Comparison of ENCODE assay signal across 11 cellular contexts in genomic region chr1:151061704-151062103, GRCh38. TPM values are rescaled to one million over a fixed set of nuclear protein-coding genes. Genes with fewer than 3 reads are reported as not detected.
A peak's percentile ranks its signal among the peaks of the same experiment; 100 is the strongest.
DNase-seq lines count a peak whose midpoint lies in the region; ATAC-seq and TF ChIP-seq lines count a peak whose summit lies in the region.
"Had no signal": no experiment of that assay in that cellular context is flagged by ENCODE, and none has a peak within 500 bp of the region (broad histone marks: within the 10 kb centered on the region; RNA-seq: fewer than 3 reads in every experiment).

No MANE protein-coding gene starts in this region.

- H4K5ac ChIP-seq in H9 (ENCODE audit: insufficient read length, low read depth, low read length) = no peak overlapping the region

- H3K27me3 ChIP-seq in H9 (ENCODE audit: insufficient read depth, low read length) = no peaks in the 10 kb centered on the region
- no peaks in the 10 kb centered on the region for H3K27me3 ChIP-seq in SJSA1 (replicated peaks)
- H3K27me3 ChIP-seq in fibroblast of lung (ENCODE audit: control insufficient read depth, insufficient read depth, low read length) = no peaks in the 10 kb centered on the region
- H3K27me3 ChIP-seq in psoas muscle (ENCODE audit: insufficient read depth in 3 of 3, low read length in 2 of 3) = no peaks in the 10 kb centered on the region
- H3K27me3 ChIP-seq in effector memory CD4-positive, alpha-beta T cell (replicated peaks; ENCODE audit: control insufficient read depth, insufficient read depth, low read length, poor library complexity, severe bottlenecking) = no peaks in the 10 kb centered on the region

- no peak overlapping the region for H2BK120ac ChIP-seq in H9 (ENCODE audit: low read depth, low read length, poor library complexity, severe bottlenecking)

- H3K36me3 Mint-ChIP-seq in H9 (ENCODE audit: insufficient read depth in 1 of 3, low read depth in 3 of 3) = peaks cover 10 to 32% (median 28%) of the 10 kb centered on the region in 3 experiments

- no peaks in the 10 kb centered on the region for H4K20me1 ChIP-seq in H9 (ENCODE audit: control insufficient read depth, insufficient read depth, insufficient read length)
- H4K20me1 ChIP-seq in fibroblast of lung (ENCODE audit: control insufficient read depth, extremely low read depth, insufficient read depth, low read length) = peaks cover 1% of the 10 kb centered on the region

- H3K4me2 ChIP-seq in H9 (ENCODE audit: insufficient read depth, insufficient read length, low read length) (peak overlapping the region; percentile 86), fibroblast of lung (ENCODE audit: extremely low read depth, insufficient read depth, low read length) (peak overlapping the region; percentile 68)

- no peak overlapping the region for H3K9ac ChIP-seq in H9 (ENCODE audit: extremely low read depth, insufficient read length, low read length)
- H3K9ac ChIP-seq in fibroblast of lung (ENCODE audit: insufficient read depth, low read length) = no peak overlapping the region

- peaks cover 18% of the 10 kb centered on the region for H3K36me3 ChIP-seq in SJSA1
- H3K36me3 ChIP-seq in fibroblast of lung (ENCODE audit: control insufficient read depth, insufficient read depth, low read length) = peaks cover under 1% of the 10 kb centered on the region
- peaks cover 0 to 8% of the 10 kb centered on the region in 2 donors for H3K36me3 ChIP-seq in psoas muscle (ENCODE audit: insufficient read depth in 1 of 2, low read depth in 1 of 2)
- H3K36me3 ChIP-seq in effector memory CD4-positive, alpha-beta T cell (ENCODE audit: control insufficient read depth, insufficient read depth, low read length) = peaks cover 2% of the 10 kb centered on the region

- H3K23me2 ChIP-seq in H9 (ENCODE audit: insufficient read length, low read depth, low read length, poor library complexity, severe bottlenecking) = peaks cover 22% of the 10 kb centered on the region

- H2BK20ac ChIP-seq in H9 (ENCODE audit: low read depth, low read length, poor library complexity, severe bottlenecking) = no peak overlapping the region

- intact Hi-C loops in psoas muscle (cut with DNase I) = loop anchor here in 1 of 2 donors (5.0 kb wide), 1 partner anchor 34 kb away; no protein-coding TSS in a partner anchor

- no peak overlapping the region for H2BK15ac ChIP-seq in H9 (ENCODE audit: low read depth, low read length)

- H3K4me1 Mint-ChIP-seq in H9 = peaks cover 42 to 46% of the 10 kb centered on the region in 2 experiments

- H3K9me3 ChIP-seq in H9 (ENCODE audit: control insufficient read depth, low read depth, low read length) (no peaks in the 10 kb centered on the region), SJSA1 (replicated peaks) (no peaks in the 10 kb centered on the region), fibroblast of lung (ENCODE audit: control insufficient read depth, insufficient read depth, low read depth, low read length) (no peaks in the 10 kb centered on the region), psoas muscle (no peaks in the 10 kb centered on the region)
- no peaks in the 10 kb centered on the region for H3K9me3 ChIP-seq in effector memory CD4-positive, alpha-beta T cell (ENCODE audit: control insufficient read depth, low read length)

- TF ChIP-seq CTCF in H9 (conservative IDR thresholded peaks at IDR 0.05) = no peak
- TF ChIP-seq CTCF in fibroblast of lung (conservative IDR thresholded peaks at IDR 0.05 in 1 of 2, IDR thresholded peaks at IDR 0.05 in 1 of 2; ENCODE audit: low read depth in 1 of 2, low read length in 2 of 2) = no peak
- no peak for TF ChIP-seq CTCF in psoas muscle (IDR thresholded peaks at IDR 0.05)

- H3K23ac ChIP-seq in H9 (ENCODE audit: insufficient read length, low read depth, low read length) = no peak overlapping the region

- WGBS in H9 (ENCODE audit: extremely low coverage, insufficient read length, low lambda C conversion rate) = no CpG with 5 or more reads among the region's 2 CpGs
- WGBS in psoas muscle, 3 donors = 85 to 90% (median 87%) methylated on average over 2 of the region's 2 CpGs

- H2BK5ac ChIP-seq in H9 (ENCODE audit: insufficient read length, low read length) = no peak overlapping the region

- no peak overlapping the region for H3K4ac ChIP-seq in H9 (ENCODE audit: low read depth, low read length)

- no peak overlapping the region for H2AFZ ChIP-seq in H9 (ENCODE audit: low read length)
- no peak overlapping the region for H2AFZ ChIP-seq in fibroblast of lung (ENCODE audit: low read length)

- no peak overlapping the region for H2BK12ac ChIP-seq in H9 (ENCODE audit: insufficient read length, low read depth, low read length)

- H3K14ac ChIP-seq in H9 (ENCODE audit: insufficient read depth, low read length) = no peak overlapping the region

- no peaks in the 10 kb centered on the region for H3K9me3 Mint-ChIP-seq in H9
- H3K9me3 Mint-ChIP-seq: dendritic cell treated with granulocyte-macrophage colony-stimulating factor and Interleukin-4, amounts not matched to agents 40 ng/mL and 50 ng/mL, for 4 days had no signal

- no peak overlapping the region for H3K18ac ChIP-seq in H9 (ENCODE audit: insufficient read length, low read depth, low read length)

- H4K8ac ChIP-seq in H9 (replicated peaks; ENCODE audit: insufficient read length, low read depth, low read length) = no peak overlapping the region

- H3K4me1 ChIP-seq in H9 (ENCODE audit: insufficient read depth, low read length) = peaks cover 7% of the 10 kb centered on the region; the same call in 1 of the 2 replicates
- peaks cover 30% of the 10 kb centered on the region for H3K4me1 ChIP-seq in SJSA1 (replicated peaks)
- H3K4me1 ChIP-seq in fibroblast of lung (ENCODE audit: control insufficient read depth, extremely low read depth, insufficient read depth, low read length) = peaks cover 13% of the 10 kb centered on the region
- H3K4me1 ChIP-seq in psoas muscle = peaks cover 23% of the 10 kb centered on the region
- peaks cover 13% of the 10 kb centered on the region for H3K4me1 ChIP-seq in effector memory CD4-positive, alpha-beta T cell (ENCODE audit: control insufficient read depth, insufficient read depth, low read length, poor library complexity, severe bottlenecking)

- peaks cover 10% of the 10 kb centered on the region for H3K79me1 ChIP-seq in H9 (ENCODE audit: insufficient read depth, low read depth, low read length, poor library complexity, severe bottlenecking)

- H3K4me3 ChIP-seq in SJSA1 (no peak overlapping the region), fibroblast of lung (replicated peaks in 1 of 4; ENCODE audit: control extremely low read depth in 1 of 4, insufficient read depth in 1 of 4, low read depth in 3 of 4, low read length in 4 of 4) (peak overlapping the region in 2 of 4 experiments; percentile 76 to 82), psoas muscle (peak overlapping the region; percentile 22)
- no peak overlapping the region for H3K4me3 ChIP-seq in effector memory CD4-positive, alpha-beta T cell (ENCODE audit: insufficient read depth, low read depth, low read length, poor library complexity, severe bottlenecking)

- no peaks in the 10 kb centered on the region for H3K27me3 Mint-ChIP-seq in H9 (ENCODE audit: low read depth)
- H3K27me3 Mint-ChIP-seq: dendritic cell treated with granulocyte-macrophage colony-stimulating factor and Interleukin-4, amounts not matched to agents 40 ng/mL and 50 ng/mL, for 4 days had no signal

- H3K4me3 Mint-ChIP-seq in H9 = peak overlapping the region; percentile 94 to 98
- H3K4me3 Mint-ChIP-seq: dendritic cell treated with granulocyte-macrophage colony-stimulating factor and Interleukin-4, amounts not matched to agents 40 ng/mL and 50 ng/mL, for 4 days had no signal

- H3K56ac ChIP-seq in H9 (ENCODE audit: insufficient read length, low read depth, low read length) = no peak overlapping the region

- no peak overlapping the region for H2AK5ac ChIP-seq in H9 (ENCODE audit: insufficient read length, low read length)

- peaks cover 30% of the 10 kb centered on the region; the same call in 1 of the 2 replicates for H3K79me2 ChIP-seq in H9 (ENCODE audit: insufficient read depth, low read length)
- peaks cover 34% of the 10 kb centered on the region for H3K79me2 ChIP-seq in fibroblast of lung (ENCODE audit: control insufficient read depth, insufficient read depth, low read length)

- no peak for ATAC-seq in psoas muscle
- ATAC-seq: HepG2 had no signal

- H3K27ac ChIP-seq in H9 (ENCODE audit: insufficient read length, low read depth, low read length) = no peak overlapping the region
- peak overlapping the region; percentile 84 for H3K27ac ChIP-seq in SJSA1
- H3K27ac ChIP-seq in fibroblast of lung (ENCODE audit: insufficient read depth, low read length) = no peak overlapping the region
- no peak overlapping the region for H3K27ac ChIP-seq in psoas muscle
- H3K27ac ChIP-seq in effector memory CD4-positive, alpha-beta T cell (ENCODE audit: insufficient read depth, low read length, poor library complexity, severe bottlenecking) = no peak overlapping the region

- H3T11ph ChIP-seq in H9 (ENCODE audit: low read length) = no peak overlapping the region

- peak overlapping the region in 1 of 3 experiments; percentile 36; a peak in 1 of 7 replicates for H3K27ac Mint-ChIP-seq in H9
- H3K27ac Mint-ChIP-seq: dendritic cell treated with granulocyte-macrophage colony-stimulating factor and Interleukin-4, amounts not matched to agents 40 ng/mL and 50 ng/mL, for 4 days had no signal

- no peak overlapping the region for H4K91ac ChIP-seq in H9 (ENCODE audit: insufficient read length, low read depth, low read length)

- DNase-seq in H9 (no peak), SJSA1 (ENCODE audit: low read depth in 1 of 2, low spot score in 2 of 2) (no peak), fibroblast of lung (ENCODE audit: low read depth in 2 of 2) (no peak), psoas muscle (no peak), EL (no peak), NCI-H1436 (lab: John Stamatoyannopoulos, UW) (no peak)
- no peak for DNase-seq in effector memory CD4-positive, alpha-beta T cell
- DNase-seq: NCI-H2171; stimulated activated CD4-positive, alpha-beta T cell treated with anti-CD3 and anti-CD28 coated beads, Interleukin-4, amount 100 ng/mL, for 1 hour had no signal

RNA-seq across cellular contexts. Expression of gene MLLT11, which starts 1.5 kb away (rescaled TPM):
- total RNA-seq in H9 (2021) (13.0 and 13.2 TPM in 2 replicates), fibroblast of lung (0.77 and 2.8 TPM in 2 replicates), psoas muscle (10 to 100 TPM in 1 of 4 donors, 1 to 10 TPM in 3; 1.3 to 35.8 (median 4.5) TPM)
- total RNA-seq in SJSA1 (2014; rRNA removed; shearing (Covaris generic)) = 23.7 and 26.5 TPM in 2 replicates
- polyA plus RNA-seq in fibroblast of lung (7.2 and 10.4 TPM in 2 replicates), psoas muscle (1 to 10 TPM; 1.2 to 5.0 (median 1.3) TPM)
- 5.5 and 7.0 TPM in 2 replicates for polyA plus RNA-seq in fibroblast of lung (2012)
- 1.6 and 6.9 TPM in 2 replicates for polyA minus RNA-seq in fibroblast of lung (ENCODE audit: low replicate concordance)

RNA-seq across cellular contexts. Expression of gene CDC42SE1, which starts 2.3 kb away (rescaled TPM):
- total RNA-seq in H9 (2021) (83.9 and 87.3 TPM in 2 replicates), fibroblast of lung (29.8 and 36.5 TPM in 2 replicates), psoas muscle (10 to 100 TPM; 26.1 to 49.8 (median 33.2) TPM)
- 35.2 and 67.2 TPM in 2 replicates for total RNA-seq in SJSA1 (2014; rRNA removed; shearing (Covaris generic))
- polyA plus RNA-seq in fibroblast of lung (49.9 and 55.0 TPM in 2 replicates), psoas muscle (10 to 100 TPM; 20.1 to 46.4 (median 24.7) TPM)
- polyA plus RNA-seq in fibroblast of lung (2012) = 37.3 and 41.6 TPM in 2 replicates
- 31.8 and 41.3 TPM in 2 replicates for polyA minus RNA-seq in fibroblast of lung (ENCODE audit: low replicate concordance)

RNA-seq across cellular contexts. Expression of gene GABPB2, which starts 8.9 kb away (rescaled TPM):
- total RNA-seq in H9 (2021) (3.8 and 4.1 TPM in 2 replicates), fibroblast of lung (12.8 and 13.9 TPM in 2 replicates), psoas muscle (10 to 100 TPM in 2 of 4 donors, 1 to 10 TPM in 2; 8.2 to 15.9 (median 9.7) TPM)
- total RNA-seq in SJSA1 (2014; rRNA removed; shearing (Covaris generic)) = 9.3 and 11.7 TPM in 2 replicates
- polyA plus RNA-seq in fibroblast of lung (13.0 and 14.9 TPM in 2 replicates), psoas muscle (1 to 10 TPM; 2.6 to 7.0 (median 3.6) TPM)
- polyA plus RNA-seq in fibroblast of lung (2012) = 5.4 and 6.2 TPM in 2 replicates
- 10.4 and 20.0 TPM in 2 replicates for polyA minus RNA-seq in fibroblast of lung (ENCODE audit: low replicate concordance)
- total RNA-seq: HepG2 had no signal

RNA-seq across cellular contexts. Expression of gene C1orf56, which starts 14.2 kb away (rescaled TPM):
- total RNA-seq in H9 (2021) = 3.6 and 4.8 TPM in 2 replicates
- 0.38 and 0.74 TPM in 2 replicates for total RNA-seq in SJSA1 (2014; rRNA removed; shearing (Covaris generic))
- 2.8 and 3.5 TPM in 2 replicates for total RNA-seq in fibroblast of lung
- polyA plus RNA-seq in fibroblast of lung = 1.4 and 1.5 TPM in 2 replicates
- polyA plus RNA-seq in fibroblast of lung (2012) = 2.5 and 3.5 TPM in 2 replicates
- polyA minus RNA-seq in fibroblast of lung (ENCODE audit: low replicate concordance) = 1.5 and 13.8 TPM in 2 replicates
- 1 to 10 TPM; 5.1 to 8.8 (median 6.9) TPM for total RNA-seq in psoas muscle
- polyA plus RNA-seq in psoas muscle = 10 to 100 TPM in 1 of 3 donors, 1 to 10 TPM in 2; 1.3 to 16.9 (median 6.5) TPM

RNA-seq across cellular contexts. Expression of gene BNIPL, which starts 25.3 kb away (rescaled TPM):
- total RNA-seq in H9 (2021) (1.2 and 1.5 TPM in 2 replicates), fibroblast of lung (under 0.01 and 0.33 TPM in 2 replicates), psoas muscle (under 1 TPM; 0.06 to 0.96 (median 0.43) TPM)
- total RNA-seq in SJSA1 (2014; rRNA removed; shearing (Covaris generic)) = 0.42 and 0.75 TPM in 2 replicates
- polyA plus RNA-seq in fibroblast of lung (0.07 and 0.10 TPM in 2 replicates), psoas muscle (under 1 TPM; 0.04 to 0.10 (median 0.05) TPM)
- polyA plus RNA-seq in fibroblast of lung (2012) = 0.17 TPM in 1 of 2 replicates, not detected in the other
- polyA minus RNA-seq in fibroblast of lung (ENCODE audit: low replicate concordance) = not detected in 2 replicates
